8 cellular contexts compared by ENCODE assay signal in genomic region chr6:28589234-28589951, GRCh38.
DNase-seq lines count a peak whose midpoint lies in the region; ATAC-seq, FAIRE-seq and TF ChIP-seq lines count a peak whose summit lies in the region.

No MANE protein-coding gene starts in this region.

- no peak overlapping the region for H3K27ac Mint-ChIP-seq in activated CD8-positive, alpha-beta T cell treated with anti-CD3 and anti-CD28 coated beads for 36 hours

- H3K4me3 Mint-ChIP-seq in activated CD8-positive, alpha-beta T cell treated with anti-CD3 and anti-CD28 coated beads for 36 hours: peak overlapping the region; percentile 26

- intact Hi-C loops in activated CD8-positive, alpha-beta T cell treated with anti-CD3 and anti-CD28 coated beads for 36 hours (cut with micrococcal nuclease): no loop called here
- intact Hi-C loops in sciatic nerve (cut with DNase I): no loop called here

- H3K4me1 Mint-ChIP-seq in activated CD8-positive, alpha-beta T cell treated with anti-CD3 and anti-CD28 coated beads for 36 hours (ENCODE audit: low read depth): peaks cover 34% of the 10 kb centered on the region

- TF ChIP-seq CTCF in D721Med (IDR thresholded peaks at IDR 0.05; ENCODE audit: insufficient read depth, missing control alignments): no peak
- TF ChIP-seq CTCF in activated CD8-positive, alpha-beta T cell treated with anti-CD3 and anti-CD28 coated beads for 36 hours (IDR thresholded peaks at IDR 0.05): no peak

- DNase-seq in D721Med (ENCODE audit: insufficient read length, low spot score) (no peak), NCI-H1105 treated with DMSO at 0.1 percent for 48 hours (lab: John Stamatoyannopoulos, UW) (peak; percentile 94), foreskin melanocyte (peak; percentile 75), sciatic nerve (ENCODE audit: low spot score) (no peak), NCI-H510A treated with DMSO at 0.1 percent for 48 hours (lab: John Stamatoyannopoulos, UW) (no peak)
- peak; percentile 64 for DNase-seq in activated CD8-positive, alpha-beta T cell treated with anti-CD3 and anti-CD28 coated beads for 36 hours

- POLR2A ChIA-PET in activated CD8-positive, alpha-beta T cell treated with anti-CD3 and anti-CD28 coated beads for 36 hours (lab: Charles Lee): no interaction called here

- H3K27me3 Mint-ChIP-seq in activated CD8-positive, alpha-beta T cell treated with anti-CD3 and anti-CD28 coated beads for 36 hours: peaks cover 69% of the 10 kb centered on the region

- peaks cover 6% of the 10 kb centered on the region for H3K9me3 Mint-ChIP-seq in activated CD8-positive, alpha-beta T cell treated with anti-CD3 and anti-CD28 coated beads for 36 hours

- ATAC-seq in GM21723 (IDR thresholded peaks at IDR 0.05; ENCODE audit: unreplicated experiment) (peak; percentile 68), sciatic nerve (peak; percentile 67), GM18858 (IDR thresholded peaks at IDR 0.05; ENCODE audit: unreplicated experiment) (no peak)
- peak; percentile 50 for ATAC-seq in activated CD8-positive, alpha-beta T cell treated with anti-CD3 and anti-CD28 coated beads for 36 hours

- CTCF ChIA-PET in activated CD8-positive, alpha-beta T cell treated with anti-CD3 and anti-CD28 coated beads for 36 hours (lab: Charles Lee): interaction anchor here (0.7 to 0.9 kb wide), 2 partner anchors 26 to 47 kb away, joined by 3 read pairs; no protein-coding TSS in a partner anchor

- no peaks in the 10 kb centered on the region for H3K36me3 Mint-ChIP-seq in activated CD8-positive, alpha-beta T cell treated with anti-CD3 and anti-CD28 coated beads for 36 hours (ENCODE audit: low read depth)

- FAIRE-seq in D721Med (lab: Jason Lieb, UNC): peak; percentile 86

Comparison
In these comparisons a context has a peak if more than half of its experiments do, and no peak if none do; other contexts are left out.
1. DNase-seq: peak in NCI-H1105 treated with DMSO at 0.1 percent for 48 hours (single experiment), activated CD8-positive, alpha-beta T cell treated with anti-CD3 and anti-CD28 coated beads for 36 hours (single experiment) and foreskin melanocyte (single experiment); none in D721Med (single experiment), sciatic nerve (single experiment) and NCI-H510A treated with DMSO at 0.1 percent for 48 hours (single experiment).